In genomic region chr13:27140060-27140459, GRCh38 we compare ENCODE assay signal across 21 cellular contexts. TPM values are rescaled to one million over a fixed set of nuclear protein-coding genes. Genes with fewer than 3 reads are reported as not detected.
DNase-seq lines count a peak whose midpoint lies in the region; ATAC-seq, FAIRE-seq and TF ChIP-seq lines count a peak whose summit lies in the region.
"Had no signal": no experiment of that assay in that cellular context is flagged by ENCODE, and none has a peak within 500 bp of the region (broad histone marks: within the 10 kb centered on the region; RNA-seq: fewer than 3 reads in every experiment).

No MANE protein-coding gene starts in this region.

- H4K20me1 ChIP-seq in keratinocyte (ENCODE audit: control insufficient read depth, extremely low read depth, insufficient read depth, low read length), result no peaks in the 10 kb centered on the region

- H3K79me2 ChIP-seq in keratinocyte (ENCODE audit: control insufficient read depth, insufficient read depth, low read length), result peaks cover 75% of the 10 kb centered on the region

- no peak for TF ChIP-seq POLR2A in GM12891 (IDR thresholded peaks at IDR 0.05; ENCODE audit: low read depth, low read length)
- no peak for TF ChIP-seq POLR2A in GM18505 (IDR thresholded peaks at IDR 0.05; ENCODE audit: borderline replicate concordance, extremely low read depth, insufficient read depth, insufficient read length)

- TF ChIP-seq CTCF in keratinocyte (optimal IDR thresholded peaks at IDR 0.05 in 1 of 3, IDR thresholded peaks at IDR 0.05 in 1 of 3, conservative IDR thresholded peaks at IDR 0.05 in 1 of 3; ENCODE audit: extremely low read depth in 1 of 3, insufficient read depth in 2 of 3, low read length in 3 of 3), result no peak

- H3K36me3 Mint-ChIP-seq in natural killer cell treated with Interleukin-12 subunit alpha and Interleukin-12 subunit beta and Interleukin-15 and Interleukin-18, amount 100 ng/mL, for 72 hours, result peaks cover 5% of the 10 kb centered on the region

- DNase-seq in GM12891 (ENCODE audit: insufficient read length, low spot score) (no peak), keratinocyte (ENCODE audit: low read depth, low spot score) (no peak), left ventricle myocardium superior (no peak)
- DNase-seq in natural killer cell treated with Interleukin-12 subunit alpha and Interleukin-12 subunit beta and Interleukin-15 and Interleukin-18, amount 100 ng/mL, for 72 hours (ENCODE audit: low spot score), result no peak
- DNase-seq: C1 segment of cervical spinal cord; CD8-positive, alpha-beta T cell; COR-L47; DMS153; DMS79 treated with DMSO at 0.1 percent for 48 hours; EL; H9; KG1 had no signal

- peak overlapping the region; percentile 27 for H3K27ac ChIP-seq in keratinocyte (ENCODE audit: control insufficient read depth, insufficient read depth, low read length)

- no peak overlapping the region for H2AFZ ChIP-seq in keratinocyte (ENCODE audit: control insufficient read depth, low read length)
- H2AFZ ChIP-seq: GM23338 had no signal

- no peak overlapping the region for H3K4me3 Mint-ChIP-seq in natural killer cell treated with Interleukin-12 subunit alpha and Interleukin-12 subunit beta and Interleukin-15 and Interleukin-18, amount 100 ng/mL, for 72 hours
- H3K4me3 Mint-ChIP-seq: B cell; CD8-positive, alpha-beta T cell; GM23338; H9; IgD-negative memory B cell had no signal

- H3K9me3 ChIP-seq in keratinocyte (ENCODE audit: control insufficient read depth, low read depth, low read length), result no peaks in the 10 kb centered on the region

- H3K9me3 Mint-ChIP-seq in natural killer cell treated with Interleukin-12 subunit alpha and Interleukin-12 subunit beta and Interleukin-15 and Interleukin-18, amount 100 ng/mL, for 72 hours, result no peaks in the 10 kb centered on the region

- peak; percentile 47 for ATAC-seq in GM19035 (IDR thresholded peaks at IDR 0.05; ENCODE audit: unreplicated experiment)
- peak; percentile 57 for ATAC-seq in HG03439 (IDR thresholded peaks at IDR 0.05; ENCODE audit: unreplicated experiment)
- no peak for ATAC-seq in natural killer cell treated with Interleukin-12 subunit alpha and Interleukin-12 subunit beta and Interleukin-15 and Interleukin-18, amount 100 ng/mL, for 72 hours
- no peak for ATAC-seq in GM18505 (IDR thresholded peaks at IDR 0.05; ENCODE audit: unreplicated experiment)
- ATAC-seq in left ventricle myocardium superior, result no peak
- ATAC-seq: CD8-positive, alpha-beta T cell; GM23338 had no signal

- peaks cover 19% of the 10 kb centered on the region for H3K4me1 ChIP-seq in keratinocyte (ENCODE audit: control insufficient read depth, extremely low read depth, insufficient read depth, low read length)

- H3K36me3 ChIP-seq in keratinocyte (ENCODE audit: control insufficient read depth in 2 of 2, extremely low read depth in 1 of 2, insufficient read depth in 2 of 2, low read length in 2 of 2), result no peaks in the 10 kb centered on the region

- no peaks in the 10 kb centered on the region for H3K27me3 ChIP-seq in keratinocyte (ENCODE audit: control insufficient read depth, extremely low read depth, insufficient read depth, low read length)

- FAIRE-seq in GM12891 (lab: Jason Lieb, UNC) (peak; percentile 33), keratinocyte (lab: Jason Lieb, UNC) (no peak)
- FAIRE-seq: A204.1, D721Med, G401.6 had no signal

- no peak overlapping the region for H3K27ac Mint-ChIP-seq in natural killer cell treated with Interleukin-12 subunit alpha and Interleukin-12 subunit beta and Interleukin-15 and Interleukin-18, amount 100 ng/mL, for 72 hours
- H3K27ac Mint-ChIP-seq: B cell; CD8-positive, alpha-beta T cell; GM23338; IgD-negative memory B cell had no signal

- intact Hi-C loops in left ventricle myocardium superior (cut with micrococcal nuclease), result no loop called here

- H3K9ac ChIP-seq in keratinocyte (ENCODE audit: control insufficient read depth, extremely low read depth, insufficient read depth, low read length), result no peak overlapping the region

- H3K4me3 ChIP-seq in keratinocyte (ENCODE audit: control insufficient read depth in 2 of 3, extremely low read depth in 1 of 3, insufficient read depth in 2 of 3, low read depth in 1 of 3, low read length in 3 of 3), result no peak overlapping the region
- H3K4me3 ChIP-seq: GM23338 had no signal

- H3K4me2 ChIP-seq in keratinocyte (ENCODE audit: control insufficient read depth, extremely low read depth, insufficient read depth, low read depth, low read length), result no peak overlapping the region
- H3K4me2 ChIP-seq: GM23338 had no signal

- dilution Hi-C loops in keratinocyte (cut with MboI; ENCODE audit: extremely low pct_ligation_motif_present, low sequenced_read_pairs), result no loop called here

- peaks cover 26 to 50% of the 10 kb centered on the region in 2 donors for H3K4me1 Mint-ChIP-seq in natural killer cell treated with Interleukin-12 subunit alpha and Interleukin-12 subunit beta and Interleukin-15 and Interleukin-18, amount 100 ng/mL, for 72 hours (ENCODE audit: low read depth in 2 of 2)

- H3K9me1 ChIP-seq in keratinocyte (ENCODE audit: control insufficient read depth, extremely low read depth, insufficient read depth, low read length), result no peaks in the 10 kb centered on the region

- no peaks in the 10 kb centered on the region for H3K27me3 Mint-ChIP-seq in natural killer cell treated with Interleukin-12 subunit alpha and Interleukin-12 subunit beta and Interleukin-15 and Interleukin-18, amount 100 ng/mL, for 72 hours
- H3K27me3 Mint-ChIP-seq: B cell, IgD-negative memory B cell had no signal

TF ChIP-seq in GM12891, 5 proteins besides CTCF, POLR2A, EP300 and RAD21:
- no peak for TF ChIP-seq SPI1 (IDR thresholded peaks at IDR 0.05; ENCODE audit: low read depth, low read length)
- TF ChIP-seq PAX5 (IDR thresholded peaks at IDR 0.05; ENCODE audit: insufficient read depth, low read length, severe bottlenecking), result no peak
- no peak for TF ChIP-seq TAF1 (IDR thresholded peaks at IDR 0.05; ENCODE audit: low read depth, low read length)
- no peak for TF ChIP-seq POU2F2 (IDR thresholded peaks at IDR 0.05; ENCODE audit: low read depth, low read length)
- no peak for TF ChIP-seq POLR2AphosphoS5 (IDR thresholded peaks at IDR 0.05; ENCODE audit: low read depth, low read length)

RNA-seq across cellular contexts. Expression of gene USP12, which starts 31.6 kb away (rescaled TPM):
- 18.8 TPM for polyA plus RNA-seq in GM12891 (2012; ENCODE audit: low read depth, missing spikeins)
- 9.7 to 20.7 TPM (median 11.2 TPM) in 3 replicates for polyA plus RNA-seq in keratinocyte
- 11.4 TPM for polyA plus RNA-seq in keratinocyte (2011; ENCODE audit: low read depth)
- 9.4 and 19.0 TPM in 2 replicates for polyA plus RNA-seq in keratinocyte (2011; cell fraction: cytosol; rRNA removed)
- polyA plus RNA-seq in keratinocyte (2011; cell fraction: nucleus; rRNA removed), result 9.1 and 11.4 TPM in 2 replicates
- polyA plus RNA-seq in keratinocyte (2012; ENCODE audit: low replicate concordance), result 12.9 and 19.2 TPM in 2 replicates
- polyA minus RNA-seq in keratinocyte, result 2.1 to 19.8 TPM (median 9.6 TPM) in 3 replicates
- 9.2 TPM for polyA minus RNA-seq in keratinocyte (2011; cell fraction: cytosol; rRNA and poly(A)+ RNA removed)
- 8.4 and 16.5 TPM in 2 replicates for polyA minus RNA-seq in keratinocyte (2011; cell fraction: nucleus; rRNA and poly(A)+ RNA removed)
- 10 to 100 TPM; 51.4 to 78.6 TPM for total RNA-seq in natural killer cell treated with Interleukin-12 subunit alpha and Interleukin-12 subunit beta and Interleukin-15 and Interleukin-18, amount 100 ng/mL, for 72 hours
- 20.1 TPM for total RNA-seq in left ventricle myocardium superior

Comparison
In these comparisons a context has a peak if more than half of its experiments do, and no peak if none do; other contexts are left out.
1. ATAC-seq: peak in GM19035 (single experiment) and HG03439 (single experiment); none in natural killer cell treated with Interleukin-12 subunit alpha and Interleukin-12 subunit beta and Interleukin-15 and Interleukin-18, amount 100 ng/mL, for 72 hours (0 of 2), GM18505 (single experiment) and left ventricle myocardium superior (single experiment).